Comparison of ENCODE assay signal across 18 cellular contexts in genomic region chr9:129864991-129865647, GRCh38. TPM values are rescaled to one million over a fixed set of nuclear protein-coding genes. Genes with fewer than 3 reads are reported as not detected.
DNase-seq lines count a peak whose midpoint lies in the region; ATAC-seq and TF ChIP-seq lines count a peak whose summit lies in the region.
"Had no signal": no experiment of that assay in that cellular context is flagged by ENCODE, and none has a peak within 500 bp of the region (broad histone marks: within the 10 kb centered on the region; RNA-seq: fewer than 3 reads in every experiment).

No MANE protein-coding gene starts in this region.

- H2AFZ ChIP-seq in GM23338, result no peak overlapping the region

- H3K4me3 ChIP-seq in GM23338 (no peak overlapping the region), mesendoderm (ENCODE audit: low read length) (no peak overlapping the region)
- H3K4me3 ChIP-seq: sigmoid colon, transverse colon had no signal

- no peaks in the 10 kb centered on the region for H3K9me2 ChIP-seq in GM23338 (ENCODE audit: insufficient read depth)

- no peak overlapping the region for H3K56ac ChIP-seq in mesendoderm (ENCODE audit: low read length)

- H4K5ac ChIP-seq in mesendoderm (ENCODE audit: low read length), result no peak overlapping the region

- H4K8ac ChIP-seq in mesendoderm (ENCODE audit: low read depth, low read length), result no peak overlapping the region

- no peaks in the 10 kb centered on the region for H3K27me3 Mint-ChIP-seq in CD4-positive, alpha-beta T cell
- H3K27me3 Mint-ChIP-seq in GM23338 (ENCODE audit: insufficient read depth, low read depth, poor library complexity), result peaks cover 12% of the 10 kb centered on the region
- no peaks in the 10 kb centered on the region for H3K27me3 Mint-ChIP-seq in activated T-helper 1 cell treated with anti-CD3 and anti-CD28 coated beads, Interleukin-12 subunit alpha, Interleukin-12 subunit beta, Interleukin-2, Interleukin-4 antibody, amounts not matched to agents 30 ng/mL and 10 ng/mL and 1 ng/mL, durations not matched to agents 14 hours and 24 hours and 36 hours (ENCODE audit: insufficient read depth)

- CTCF ChIA-PET in CD4-positive, alpha-beta T cell (lab: Charles Lee), result interaction anchor here (2.2 kb wide), 1 partner anchor 21 kb away, joined by 10 read pairs; no protein-coding TSS in a partner anchor

- intact Hi-C loops in CD4-positive, alpha-beta T cell (cut with DNase I, micrococcal nuclease), result loop anchor here (2.0 to 5.0 kb wide), 3 partner anchors 20 to 43 kb away; partner anchors contain the start of gene TOR1A (in 1 of the 2)
- intact Hi-C loops in activated T-helper 1 cell treated with anti-CD3 and anti-CD28 coated beads, Interleukin-12 subunit alpha, Interleukin-12 subunit beta, Interleukin-2, Interleukin-4 antibody, amounts not matched to agents 30 ng/mL and 10 ng/mL and 1 ng/mL, durations not matched to agents 14 hours and 24 hours and 36 hours (cut with micrococcal nuclease), result loop anchor here (5.0 kb wide), 1 partner anchor 43 kb away; the partner anchor contains the start of gene TOR1A
- intact Hi-C loops in sciatic nerve (cut with DNase I), result no loop called here

- no peak overlapping the region for H3K4ac ChIP-seq in mesendoderm (ENCODE audit: low read depth, low read length)

- H2AK5ac ChIP-seq in mesendoderm (ENCODE audit: low read length), result no peak overlapping the region

- no peak overlapping the region for H2BK5ac ChIP-seq in mesendoderm (ENCODE audit: low read length)

- H3K18ac ChIP-seq in mesendoderm (ENCODE audit: low read length), result no peak overlapping the region

- ATAC-seq in CD4-positive, alpha-beta T cell (ENCODE audit: poor library complexity), result no peak
- ATAC-seq in GM23338, result no peak
- no peak for ATAC-seq in GM21526 (IDR thresholded peaks at IDR 0.05; ENCODE audit: low FRiP score, unreplicated experiment)
- ATAC-seq in sciatic nerve, result no peak
- ATAC-seq: Panc1, SK-N-SH treated with all-trans-retinoic acid at 6 μM for 48 hours had no signal

- no peaks in the 10 kb centered on the region for H3K9me3 ChIP-seq in CD4-positive, alpha-beta T cell (ENCODE audit: control insufficient read depth, low read length)
- H3K9me3 ChIP-seq: sigmoid colon, transverse colon had no signal

- no peak overlapping the region for H3K23ac ChIP-seq in mesendoderm (ENCODE audit: low read length)

- no peaks in the 10 kb centered on the region for H4K20me1 ChIP-seq in GM23338 (replicated peaks; ENCODE audit: insufficient read depth)

- H3K27me3 ChIP-seq in CD4-positive, alpha-beta T cell (ENCODE audit: control insufficient read depth, insufficient read depth, low read length), result no peaks in the 10 kb centered on the region
- H3K27me3 ChIP-seq in GM23338 (ENCODE audit: insufficient read depth) (no peaks in the 10 kb centered on the region), mesendoderm (ENCODE audit: insufficient read depth, low read length, poor library complexity) (no peaks in the 10 kb centered on the region)
- H3K27me3 ChIP-seq: sigmoid colon, transverse colon had no signal

- peaks cover 62% of the 10 kb centered on the region for H3K36me3 Mint-ChIP-seq in CD4-positive, alpha-beta T cell (ENCODE audit: low read depth)
- peaks cover 25% of the 10 kb centered on the region; the same call in 2 of the 3 replicates for H3K36me3 Mint-ChIP-seq in GM23338 (ENCODE audit: low read depth)
- H3K36me3 Mint-ChIP-seq in activated T-helper 1 cell treated with anti-CD3 and anti-CD28 coated beads, Interleukin-12 subunit alpha, Interleukin-12 subunit beta, Interleukin-2, Interleukin-4 antibody, amounts not matched to agents 30 ng/mL and 10 ng/mL and 1 ng/mL, durations not matched to agents 14 hours and 24 hours and 36 hours (ENCODE audit: low read depth), result peaks cover 41% of the 10 kb centered on the region

- H3F3A ChIP-seq in GM23338 (replicated peaks; ENCODE audit: low read depth), result no peaks in the 10 kb centered on the region

- H3K9me3 Mint-ChIP-seq in CD4-positive, alpha-beta T cell, result no peaks in the 10 kb centered on the region
- no peaks in the 10 kb centered on the region; the same call in 2 of the 3 replicates for H3K9me3 Mint-ChIP-seq in GM23338
- no peaks in the 10 kb centered on the region for H3K9me3 Mint-ChIP-seq in activated T-helper 1 cell treated with anti-CD3 and anti-CD28 coated beads, Interleukin-12 subunit alpha, Interleukin-12 subunit beta, Interleukin-2, Interleukin-4 antibody, amounts not matched to agents 30 ng/mL and 10 ng/mL and 1 ng/mL, durations not matched to agents 14 hours and 24 hours and 36 hours
- H3K9me3 Mint-ChIP-seq: endodermal cell had no signal

- no peaks in the 10 kb centered on the region for H3K36me3 ChIP-seq in GM23338 (ENCODE audit: insufficient read depth)
- peaks cover 2% of the 10 kb centered on the region for H3K36me3 ChIP-seq in mesendoderm (ENCODE audit: control insufficient read depth, insufficient read depth, low read length)

- H3K4me2 ChIP-seq in GM23338, result no peak overlapping the region
- H3K4me2 ChIP-seq in mesendoderm (ENCODE audit: low read length), result no peak overlapping the region

- H3K9ac ChIP-seq in mesendoderm (ENCODE audit: low read length), result no peak overlapping the region

- H2BK15ac ChIP-seq in mesendoderm (replicated peaks; ENCODE audit: low read depth), result no peak overlapping the region

- peak overlapping the region; percentile 86 for H3K27ac Mint-ChIP-seq in CD4-positive, alpha-beta T cell
- peak overlapping the region; percentile 44; the same call in 1 of the 2 replicates for H3K27ac Mint-ChIP-seq in GM23338
- H3K27ac Mint-ChIP-seq in activated T-helper 1 cell treated with anti-CD3 and anti-CD28 coated beads, Interleukin-12 subunit alpha, Interleukin-12 subunit beta, Interleukin-2, Interleukin-4 antibody, amounts not matched to agents 30 ng/mL and 10 ng/mL and 1 ng/mL, durations not matched to agents 14 hours and 24 hours and 36 hours, result peak overlapping the region; percentile 82
- H3K27ac Mint-ChIP-seq: endodermal cell had no signal

- peak overlapping the region; percentile 40 for H3K27ac ChIP-seq in CD4-positive, alpha-beta T cell (ENCODE audit: low read depth, low read length)
- no peak overlapping the region for H3K27ac ChIP-seq in GM23338 (ENCODE audit: low read depth)
- no peak overlapping the region for H3K27ac ChIP-seq in mesendoderm (ENCODE audit: low read depth, low read length)
- H3K27ac ChIP-seq: sigmoid colon, transverse colon had no signal

- TF ChIP-seq CTCF in CD4-positive, alpha-beta T cell (IDR thresholded peaks at IDR 0.05), result no peak
- no peak for TF ChIP-seq CTCF in GM23338 (conservative IDR thresholded peaks at IDR 0.05; ENCODE audit: low read depth in 2 of 2)

- H3K4me1 ChIP-seq in GM23338 (ENCODE audit: insufficient read depth) (no peaks in the 10 kb centered on the region), mesendoderm (ENCODE audit: control insufficient read depth, low read depth, low read length) (no peaks in the 10 kb centered on the region)
- H3K4me1 ChIP-seq: sigmoid colon, transverse colon had no signal

- peaks cover 78% of the 10 kb centered on the region for H3K4me1 Mint-ChIP-seq in CD4-positive, alpha-beta T cell (ENCODE audit: low read depth)
- no peaks in the 10 kb centered on the region for H3K4me1 Mint-ChIP-seq in GM23338
- peaks cover 79% of the 10 kb centered on the region for H3K4me1 Mint-ChIP-seq in activated T-helper 1 cell treated with anti-CD3 and anti-CD28 coated beads, Interleukin-12 subunit alpha, Interleukin-12 subunit beta, Interleukin-2, Interleukin-4 antibody, amounts not matched to agents 30 ng/mL and 10 ng/mL and 1 ng/mL, durations not matched to agents 14 hours and 24 hours and 36 hours (ENCODE audit: low read depth)
- H3K4me1 Mint-ChIP-seq: endodermal cell had no signal

- H2BK120ac ChIP-seq in mesendoderm (ENCODE audit: low read depth, low read length), result no peak overlapping the region

- DNase-seq in CD4-positive, alpha-beta T cell, result no peak
- no peak for DNase-seq in GM23338 (ENCODE audit: low spot score)
- no peak for DNase-seq in activated T-helper 1 cell treated with anti-CD3 and anti-CD28 coated beads, Interleukin-12 subunit alpha, Interleukin-12 subunit beta, Interleukin-2, Interleukin-4 antibody, amounts not matched to agents 30 ng/mL and 10 ng/mL and 1 ng/mL, durations not matched to agents 14 hours and 24 hours and 36 hours (ENCODE audit: low spot score)
- DNase-seq in mesendoderm, result peak; percentile 47
- no peak for DNase-seq in AG20443 (ENCODE audit: low spot score)
- DNase-seq in sciatic nerve (ENCODE audit: low spot score), result no peak
- DNase-seq: amygdala, DMS79, endodermal cell, hypothalamus, NCI-H1105 treated with DMSO at 0.1 percent for 48 hours, NCI-H82, occipital lobe, sigmoid colon, transverse colon had no signal

- H3K79me2 ChIP-seq in GM23338 (replicated peaks; ENCODE audit: insufficient read depth), result no peaks in the 10 kb centered on the region
- H3K79me2 ChIP-seq in mesendoderm (ENCODE audit: control insufficient read depth, insufficient read depth, low read length), result no peaks in the 10 kb centered on the region

- H3K79me1 ChIP-seq in mesendoderm (ENCODE audit: low read length), result no peaks in the 10 kb centered on the region

- WGBS in mesendoderm (ENCODE audit: extremely low coverage, insufficient coverage, low lambda C conversion rate), result no CpG with 5 or more reads among the region's 11 CpGs

- POLR2A ChIA-PET in CD4-positive, alpha-beta T cell (lab: Charles Lee), result interaction anchor here (0.8 to 3.9 kb wide), 7 partner anchors 10 to 188 kb away, joined by 3 to 20 read pairs (median 4); partner anchors contain the start of genes C9orf78, GPR107 and USP20

- H3K4me3 Mint-ChIP-seq in CD4-positive, alpha-beta T cell, result peak overlapping the region; percentile 44
- no peak overlapping the region for H3K4me3 Mint-ChIP-seq in GM23338
- H3K4me3 Mint-ChIP-seq in activated T-helper 1 cell treated with anti-CD3 and anti-CD28 coated beads, Interleukin-12 subunit alpha, Interleukin-12 subunit beta, Interleukin-2, Interleukin-4 antibody, amounts not matched to agents 30 ng/mL and 10 ng/mL and 1 ng/mL, durations not matched to agents 14 hours and 24 hours and 36 hours, result peak overlapping the region; percentile 52
- H3K4me3 Mint-ChIP-seq: endodermal cell had no signal

RNA-seq across cellular contexts. Expression of gene USP20, which starts 29.9 kb away (rescaled TPM):
- 10 to 100 TPM; 80.4 to 80.9 TPM for total RNA-seq in CD4-positive, alpha-beta T cell
- 12.0 and 13.0 TPM in 2 replicates for total RNA-seq in GM23338 (2014; rRNA removed; shearing (Covaris generic))
- polyA plus RNA-seq in GM23338 (2016; fragmentation: Nextera tagmentation; extraction: Ambion mirVana), result 9.9 and 10.4 TPM in 2 replicates
- total RNA-seq in activated T-helper 1 cell treated with anti-CD3 and anti-CD28 coated beads, Interleukin-12 subunit alpha, Interleukin-12 subunit beta, Interleukin-2, Interleukin-4 antibody, amounts not matched to agents 30 ng/mL and 10 ng/mL and 1 ng/mL, durations not matched to agents 14 hours and 24 hours and 36 hours, result 47.9 and 50.2 TPM in 2 replicates
- polyA plus RNA-seq in mesendoderm (2013, experiment 1 of 2), result 4.6 TPM
- polyA plus RNA-seq in mesendoderm (2013, experiment 2 of 2), result 4.3 TPM
- 28.7 TPM for total RNA-seq in sciatic nerve

RNA-seq across cellular contexts. Expression of gene C9orf78, which starts 30.0 kb away (rescaled TPM):
- total RNA-seq in CD4-positive, alpha-beta T cell, result 100 to 1,000 TPM; 145 to 159 TPM
- total RNA-seq in GM23338 (2014; rRNA removed; shearing (Covaris generic)), result 34.4 and 46.1 TPM in 2 replicates
- 72.8 and 84.6 TPM in 2 replicates for polyA plus RNA-seq in GM23338 (2016; fragmentation: Nextera tagmentation; extraction: Ambion mirVana)
- 64.0 and 67.4 TPM in 2 replicates for total RNA-seq in activated T-helper 1 cell treated with anti-CD3 and anti-CD28 coated beads, Interleukin-12 subunit alpha, Interleukin-12 subunit beta, Interleukin-2, Interleukin-4 antibody, amounts not matched to agents 30 ng/mL and 10 ng/mL and 1 ng/mL, durations not matched to agents 14 hours and 24 hours and 36 hours
- polyA plus RNA-seq in mesendoderm (2013, experiment 1 of 2), result 49.3 TPM
- 48.3 TPM for polyA plus RNA-seq in mesendoderm (2013, experiment 2 of 2)
- total RNA-seq in sciatic nerve, result 38.6 TPM

RNA-seq across cellular contexts. Expression of gene TOR1A, which starts 41.2 kb away (rescaled TPM):
- 10 to 100 TPM; 12.6 to 13.9 TPM for total RNA-seq in CD4-positive, alpha-beta T cell
- 33.9 and 45.7 TPM in 2 replicates for total RNA-seq in GM23338 (2014; rRNA removed; shearing (Covaris generic))
- 23.6 and 24.2 TPM in 2 replicates for polyA plus RNA-seq in GM23338 (2016; fragmentation: Nextera tagmentation; extraction: Ambion mirVana)
- total RNA-seq in activated T-helper 1 cell treated with anti-CD3 and anti-CD28 coated beads, Interleukin-12 subunit alpha, Interleukin-12 subunit beta, Interleukin-2, Interleukin-4 antibody, amounts not matched to agents 30 ng/mL and 10 ng/mL and 1 ng/mL, durations not matched to agents 14 hours and 24 hours and 36 hours, result 61.3 and 62.1 TPM in 2 replicates
- polyA plus RNA-seq in mesendoderm (2013, experiment 1 of 2), result 41.6 TPM
- polyA plus RNA-seq in mesendoderm (2013, experiment 2 of 2), result 40.4 TPM
- 24.6 TPM for total RNA-seq in sciatic nerve
